In the genomic region with DNA sequence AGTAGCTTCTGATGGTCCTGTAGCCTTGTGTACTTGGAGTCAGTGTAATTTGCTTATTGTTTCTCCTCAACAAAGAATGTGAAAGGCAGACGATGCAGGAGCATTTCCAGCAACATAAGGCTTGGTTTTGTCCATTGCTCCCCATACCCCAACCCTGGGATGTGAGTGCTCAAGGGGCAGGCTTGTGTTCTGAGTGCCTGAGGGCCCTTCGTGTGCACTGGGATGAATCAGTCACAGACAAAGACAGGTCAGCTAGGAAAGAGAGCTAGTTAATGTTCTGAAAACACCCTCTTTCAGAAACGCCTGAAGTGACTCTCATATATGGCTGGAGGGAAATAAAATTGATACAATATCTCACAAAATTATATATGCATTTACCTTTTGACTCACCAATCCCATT, we compare ENCODE assay signal across 25 cellular contexts.
"Had no signal": no experiment of that assay in that cellular context is flagged by ENCODE, and none has a peak within 500 bp of the region (broad histone marks: within the 10 kb centered on the region; RNA-seq: fewer than 3 reads in every experiment).

No MANE protein-coding gene starts in this region.

- H3K27me3 ChIP-seq: brain microvascular endothelial cell, Peyer's patch had no signal

- H3K9me3 ChIP-seq: Peyer's patch had no signal

- H3K4me3 Mint-ChIP-seq: activated B cell treated with CpG ODN at 0.5 μM for 24 hours; activated CD4-positive, alpha-beta memory T cell treated with anti-CD3 and anti-CD28 coated beads, Interleukin-2, amount 10 ng/mL, durations not matched to agents 7 days and 5 days; activated CD4-positive, alpha-beta T cell treated with anti-CD3 and anti-CD28 coated beads, Interleukin-2, amount 10 ng/mL, durations not matched to agents 7 days and 5 days; activated naive CD4-positive, alpha-beta T cell treated with anti-CD3 and anti-CD28 coated beads, Interleukin-2, amount 10 ng/mL, durations not matched to agents 7 days and 5 days; activated naive CD8-positive, alpha-beta T cell treated with anti-CD3 and anti-CD28 coated beads for 36 hours; activated T-cell treated with anti-CD3 and anti-CD28 coated beads, Interleukin-2, amount 50 U/mL, for 72 hours; T-helper 17 cell had no signal

- DNase-seq: activated B cell treated with CpG ODN at 0.5 μM for 24 hours; activated CD4-positive, alpha-beta memory T cell treated with anti-CD3 and anti-CD28 coated beads, Interleukin-2, amount 10 ng/mL, durations not matched to agents 7 days and 5 days; activated CD4-positive, alpha-beta T cell treated with anti-CD3 and anti-CD28 coated beads for 1 hour; activated CD4-positive, alpha-beta T cell treated with anti-CD3 and anti-CD28 coated beads, Interleukin-2, amount 10 ng/mL, durations not matched to agents 7 days and 5 days; activated CD8-positive, alpha-beta memory T cell treated with anti-CD3 and anti-CD28 coated beads, Interleukin-2, amount 50 U/mL, for 4 hours; activated gamma-delta T cell treated with Interleukin-2 at 50 U/mL for 16 hours; activated naive CD4-positive, alpha-beta T cell treated with anti-CD3 and anti-CD28 coated beads, Interleukin-2, amount 10 ng/mL, durations not matched to agents 7 days and 5 days; activated naive CD8-positive, alpha-beta T cell treated with anti-CD3 and anti-CD28 coated beads for 36 hours; activated T-cell treated with anti-CD3 and anti-CD28 coated beads, Interleukin-2, amount 50 U/mL, for 72 hours; brain microvascular endothelial cell; cerebellar nuclear complex; NCI-H1048; NCI-H146; NCI-H187 treated with DMSO at 0.1 percent for 48 hours; NCI-H345; NCI-H510A; NCI-H526 treated with DMSO at 0.1 percent for 48 hours; NCI-H82; NK-92 treated with Interleukin-12 subunit alpha and Interleukin-12 subunit beta, amount 100 ng/mL, for 24 hours; OCI-M1; Peyer's patch; SHP77; T-helper 17 cell; T-helper 9 cell had no signal

- H3K36me3 Mint-ChIP-seq: activated naive CD4-positive, alpha-beta T cell treated with anti-CD3 and anti-CD28 coated beads, Interleukin-2, amount 10 ng/mL, durations not matched to agents 7 days and 5 days; activated naive CD8-positive, alpha-beta T cell treated with anti-CD3 and anti-CD28 coated beads for 36 hours had no signal

- H3K27me3 Mint-ChIP-seq: activated B cell treated with CpG ODN at 0.5 μM for 24 hours; activated CD4-positive, alpha-beta memory T cell treated with anti-CD3 and anti-CD28 coated beads, Interleukin-2, amount 10 ng/mL, durations not matched to agents 7 days and 5 days; activated CD4-positive, alpha-beta T cell treated with anti-CD3 and anti-CD28 coated beads, Interleukin-2, amount 10 ng/mL, durations not matched to agents 7 days and 5 days; activated naive CD4-positive, alpha-beta T cell treated with anti-CD3 and anti-CD28 coated beads, Interleukin-2, amount 10 ng/mL, durations not matched to agents 7 days and 5 days; activated naive CD8-positive, alpha-beta T cell treated with anti-CD3 and anti-CD28 coated beads for 36 hours; T-helper 17 cell had no signal

- H3K27ac Mint-ChIP-seq: activated B cell treated with CpG ODN at 0.5 μM for 24 hours; activated CD4-positive, alpha-beta memory T cell treated with anti-CD3 and anti-CD28 coated beads, Interleukin-2, amount 10 ng/mL, durations not matched to agents 7 days and 5 days; activated CD4-positive, alpha-beta T cell treated with anti-CD3 and anti-CD28 coated beads, Interleukin-2, amount 10 ng/mL, durations not matched to agents 7 days and 5 days; activated naive CD4-positive, alpha-beta T cell treated with anti-CD3 and anti-CD28 coated beads, Interleukin-2, amount 10 ng/mL, durations not matched to agents 7 days and 5 days; activated naive CD8-positive, alpha-beta T cell treated with anti-CD3 and anti-CD28 coated beads for 36 hours; activated T-cell treated with anti-CD3 and anti-CD28 coated beads, Interleukin-2, amount 50 U/mL, for 72 hours; activated T-helper 2 cell treated with anti-CD3 and anti-CD28 coated beads, Interferon-gamma antibody, Interleukin-2, Interleukin-4, amounts not matched to agents 10 μg/mL and 5 μg/mL and 100 μg/mL, durations not matched to agents 14 hours and 24 hours and 36 hours; T-helper 17 cell had no signal

- H3K27ac ChIP-seq: Peyer's patch had no signal

- H3K9me3 Mint-ChIP-seq: activated B cell treated with CpG ODN at 0.5 μM for 24 hours; activated CD4-positive, alpha-beta memory T cell treated with anti-CD3 and anti-CD28 coated beads, Interleukin-2, amount 10 ng/mL, durations not matched to agents 7 days and 5 days; activated CD4-positive, alpha-beta T cell treated with anti-CD3 and anti-CD28 coated beads, Interleukin-2, amount 10 ng/mL, durations not matched to agents 7 days and 5 days; activated naive CD4-positive, alpha-beta T cell treated with anti-CD3 and anti-CD28 coated beads, Interleukin-2, amount 10 ng/mL, durations not matched to agents 7 days and 5 days; activated naive CD8-positive, alpha-beta T cell treated with anti-CD3 and anti-CD28 coated beads for 36 hours; activated T-cell treated with anti-CD3 and anti-CD28 coated beads, Interleukin-2, amount 50 U/mL, for 72 hours; activated T-helper 2 cell treated with anti-CD3 and anti-CD28 coated beads, Interferon-gamma antibody, Interleukin-2, Interleukin-4, amounts not matched to agents 10 μg/mL and 5 μg/mL and 100 μg/mL, durations not matched to agents 14 hours and 24 hours and 36 hours had no signal

- H3K4me3 ChIP-seq: Peyer's patch had no signal

- H3K36me3 ChIP-seq: brain microvascular endothelial cell, Peyer's patch had no signal
